8 cellular contexts compared by ENCODE assay signal in the genomic region with DNA sequence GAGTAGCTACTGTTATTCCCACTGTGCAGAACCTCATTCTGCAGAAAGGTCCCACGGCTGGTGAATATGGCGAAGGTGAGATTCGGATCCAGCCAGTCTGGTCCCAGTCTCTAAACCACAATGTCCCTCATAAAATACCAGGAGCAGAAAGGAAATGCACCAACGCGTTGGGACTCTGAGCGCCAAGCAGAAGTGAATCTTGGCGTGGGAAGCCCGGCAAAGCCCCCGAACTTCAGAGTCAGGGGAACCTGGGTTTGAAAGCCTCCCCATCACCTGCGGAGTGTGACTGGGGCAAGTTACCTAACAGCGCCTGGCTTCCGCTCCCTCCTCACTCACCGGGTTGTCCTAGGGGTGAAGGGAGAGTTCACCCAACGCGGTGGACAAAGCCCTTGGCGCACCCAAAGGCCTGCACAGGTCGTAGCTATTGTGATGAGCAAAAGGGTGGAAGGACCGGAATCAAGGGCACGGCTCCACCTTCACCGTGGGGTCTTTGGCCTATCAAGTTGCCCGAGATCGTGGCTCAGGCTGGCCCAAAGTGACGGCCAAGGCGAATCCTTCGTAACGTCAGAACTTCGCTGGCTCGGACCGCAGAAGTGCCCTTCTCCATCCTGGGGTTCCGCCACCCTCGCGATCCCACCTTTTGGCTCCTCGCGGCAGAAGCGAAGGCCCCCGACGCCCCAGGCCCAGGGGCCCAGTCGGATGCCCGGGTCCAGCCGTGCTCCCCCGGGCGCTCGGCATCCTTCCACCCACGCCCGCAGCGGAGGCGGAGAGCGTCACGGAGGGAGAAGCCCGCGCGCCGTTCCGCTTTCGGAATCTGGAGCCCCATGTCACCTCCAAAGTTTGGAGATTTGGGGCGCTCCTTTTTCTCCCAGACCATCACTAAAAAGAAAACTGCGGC. TPM values are rescaled to one million over a fixed set of nuclear protein-coding genes. Genes with fewer than 3 reads are reported as not detected.
DNase-seq lines count a peak whose midpoint lies in the region; ATAC-seq and TF ChIP-seq lines count a peak whose summit lies in the region.

No MANE protein-coding gene starts in this region.

- no peak for TF ChIP-seq CTCF in CD8-positive, alpha-beta T cell (IDR thresholded peaks at IDR 0.05)
- TF ChIP-seq CTCF in epithelial cell of esophagus (IDR thresholded peaks at IDR 0.05; ENCODE audit: insufficient read depth, low read depth, low read length, missing control alignments) (no peak), neutrophil (IDR thresholded peaks at IDR 0.05) (no peak), type B pancreatic cell (conservative IDR thresholded peaks at IDR 0.05) (no peak)

- H3K27me3 Mint-ChIP-seq in CD8-positive, alpha-beta T cell (ENCODE audit: low read depth) = no peaks in the 10 kb centered on the region
- peaks cover 71% of the 10 kb centered on the region for H3K27me3 Mint-ChIP-seq in type B pancreatic cell

- H3K27me3 ChIP-seq in CD8-positive, alpha-beta T cell (ENCODE audit: insufficient read depth, low read length) = no peaks in the 10 kb centered on the region
- peaks cover 79% of the 10 kb centered on the region for H3K27me3 ChIP-seq in neutrophil

- H3K4me3 Mint-ChIP-seq in CD8-positive, alpha-beta T cell = peak overlapping the region; percentile 84
- H3K4me3 Mint-ChIP-seq in type B pancreatic cell = peak overlapping the region; percentile 79

- peaks cover 20% of the 10 kb centered on the region for H3K36me3 Mint-ChIP-seq in CD8-positive, alpha-beta T cell
- H3K36me3 Mint-ChIP-seq in type B pancreatic cell = no peaks in the 10 kb centered on the region

- H3K27ac Mint-ChIP-seq in CD8-positive, alpha-beta T cell = peak overlapping the region; percentile 92
- H3K27ac Mint-ChIP-seq in type B pancreatic cell = no peak overlapping the region

- no peaks in the 10 kb centered on the region for H3K36me3 ChIP-seq in CD8-positive, alpha-beta T cell (ENCODE audit: insufficient read depth, low read length)
- H3K36me3 ChIP-seq in neutrophil = no peaks in the 10 kb centered on the region

- POLR2A ChIA-PET in CD8-positive, alpha-beta T cell (lab: Charles Lee) = interaction anchor here (0.9 to 5.8 kb wide), 15 partner anchors 8 to 335 kb away, joined by 3 to 51 read pairs (median 6); partner anchors contain the start of gene GRK5

- CTCF ChIA-PET in CD8-positive, alpha-beta T cell (lab: Charles Lee) = interaction anchor here (1.1 to 9.8 kb wide), 13 partner anchors 13 to 339 kb away, joined by 3 to 108 read pairs (median 16); partner anchors contain the start of gene GRK5

- H3K4me1 ChIP-seq in CD8-positive, alpha-beta T cell (ENCODE audit: insufficient read depth, low read length) = peaks cover 33% of the 10 kb centered on the region
- peaks cover 20 to 26% of the 10 kb centered on the region in 2 experiments for H3K4me1 ChIP-seq in neutrophil (ENCODE audit: control insufficient read depth in 1 of 2, insufficient read depth in 1 of 2, low read depth in 1 of 2, low read length in 1 of 2)

- peak overlapping the region; percentile 83 for H3K27ac ChIP-seq in CD8-positive, alpha-beta T cell (ENCODE audit: low read depth, low read length)
- peak overlapping the region; percentile 26 for H3K27ac ChIP-seq in neutrophil

- intact Hi-C loops in CD8-positive, alpha-beta T cell (cut with DNase I, micrococcal nuclease) = loop anchor here (1.0 to 5.0 kb wide), 13 partner anchors 25 to 844 kb away; partner anchors contain the start of genes BAG3 (in 1 of the 2), DENND10 (in 1 of the 2), GRK5 (in 1 of the 2) and MCMBP (in 1 of the 2)

- ATAC-seq in CD8-positive, alpha-beta T cell = peak; percentile 13
- ATAC-seq in HG02970 (IDR thresholded peaks at IDR 0.05; ENCODE audit: low FRiP score, unreplicated experiment) = peak; percentile 12

- peak overlapping the region; percentile 90 for H3K4me3 ChIP-seq in CD8-positive, alpha-beta T cell (ENCODE audit: low read depth, low read length)
- peak overlapping the region; percentile 58 for H3K4me3 ChIP-seq in epithelial cell of esophagus (ENCODE audit: low read length)
- peak overlapping the region; percentile 41 to 63 for H3K4me3 ChIP-seq in neutrophil (ENCODE audit: low read depth in 1 of 2, low read length in 1 of 2)

- H3K4me1 Mint-ChIP-seq in CD8-positive, alpha-beta T cell (ENCODE audit: low read depth) = peaks cover 57% of the 10 kb centered on the region
- H3K4me1 Mint-ChIP-seq in type B pancreatic cell (ENCODE audit: unreplicated experiment) = peaks cover 32% of the 10 kb centered on the region

- H3K9me3 Mint-ChIP-seq in CD8-positive, alpha-beta T cell = no peaks in the 10 kb centered on the region
- H3K9me3 Mint-ChIP-seq in type B pancreatic cell = no peaks in the 10 kb centered on the region

- peak in 5 of 7 experiments; percentile 30 to 76 (median 50) for DNase-seq in CD8-positive, alpha-beta T cell
- DNase-seq in activated CD4-positive, alpha-beta T cell treated with anti-CD3 and anti-CD28 coated beads, Interleukin-2, amount 50 U/mL, for 4 hours = peak; percentile 73 to 78
- DNase-seq in epithelial cell of esophagus (ENCODE audit: low read depth) (no peak), type B pancreatic cell (ENCODE audit: extremely low spot score, unreplicated experiment) (no peak), H4 (ENCODE audit: low spot score) (no peak), kidney tubule cell (ENCODE audit: low spot score) (no peak)

- no peaks in the 10 kb centered on the region for H3K9me3 ChIP-seq in CD8-positive, alpha-beta T cell (ENCODE audit: low read length)
- H3K9me3 ChIP-seq in neutrophil = no peaks in the 10 kb centered on the region

RNA-seq across cellular contexts. Expression of gene RGS10, which starts 0.8 kb away (rescaled TPM):
- total RNA-seq in CD8-positive, alpha-beta T cell = 100 to 1,000 TPM; 145 to 152 TPM
- 10.2 and 16.0 TPM in 2 replicates for total RNA-seq in type B pancreatic cell (ENCODE audit: low replicate concordance)
- total RNA-seq in H4 (2014; rRNA removed; shearing (Covaris generic)) = 28.7 and 36.2 TPM in 2 replicates

RNA-seq across cellular contexts. Expression of gene TIAL1, which starts 55.1 kb away (rescaled TPM):
- 100 to 1,000 TPM; 159 to 172 TPM for total RNA-seq in CD8-positive, alpha-beta T cell
- total RNA-seq in type B pancreatic cell (ENCODE audit: low replicate concordance) = 132 and 153 TPM in 2 replicates
- total RNA-seq in H4 (2014; rRNA removed; shearing (Covaris generic)) = 37.9 and 51.4 TPM in 2 replicates

Comparison
In these comparisons a context has a peak if more than half of its experiments do, and no peak if none do; other contexts are left out.
1. DNase-seq: peak in CD8-positive, alpha-beta T cell (5 of 7) and activated CD4-positive, alpha-beta T cell treated with anti-CD3 and anti-CD28 coated beads, Interleukin-2, amount 50 U/mL, for 4 hours (2 of 2); none in epithelial cell of esophagus (single experiment), type B pancreatic cell (single experiment), H4 (single experiment) and kidney tubule cell (single experiment).
2. Peak in every context shown above with its lines, with median percentiles within 50 percentile points of each other: H3K4me3 ChIP-seq.